ENCODE assay signal across 14 cellular contexts in the genomic region with DNA sequence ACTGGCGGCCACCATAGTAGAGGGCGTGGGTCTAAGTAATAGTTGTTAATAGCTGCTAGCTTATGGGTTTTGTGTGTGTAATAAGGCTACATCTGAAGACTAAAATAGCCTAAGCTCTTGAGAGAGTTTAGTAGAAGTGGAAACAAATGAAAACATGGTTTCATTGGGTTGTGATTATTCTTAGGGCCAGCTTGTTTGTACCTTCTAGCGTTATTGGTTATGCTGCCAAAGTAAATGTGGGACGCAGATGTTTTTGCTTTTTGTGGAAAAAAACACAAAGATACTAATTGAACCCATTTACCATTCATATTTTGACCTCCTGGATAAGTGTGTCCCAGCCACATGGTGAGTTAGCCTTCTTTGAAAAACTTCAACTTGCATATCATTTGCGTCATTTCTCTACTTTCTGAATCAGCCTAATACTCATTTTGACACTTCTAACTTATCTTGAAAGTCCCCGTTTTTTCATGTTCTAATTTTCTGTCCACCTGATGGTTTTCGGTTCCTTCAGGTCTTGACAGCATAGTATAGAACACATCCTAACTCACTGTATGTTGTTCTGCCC.
A peak's percentile ranks its signal among the peaks of the same experiment; 100 is the strongest.
DNase-seq lines count a peak whose midpoint lies in the region; ATAC-seq and TF ChIP-seq lines count a peak whose summit lies in the region.
"Had no signal": no experiment of that assay in that cellular context is flagged by ENCODE, and none has a peak within 500 bp of the region (broad histone marks: within the 10 kb centered on the region; RNA-seq: fewer than 3 reads in every experiment).

No MANE protein-coding gene starts in this region.

- H3K4me1 Mint-ChIP-seq in type B pancreatic cell (ENCODE audit: unreplicated experiment): no peaks in the 10 kb centered on the region

- DNase-seq in fibroblast of villous mesenchyme (ENCODE audit: low read depth) (peak; percentile 21), NCI-H526 treated with DMSO at 0.1 percent for 48 hours (lab: John Stamatoyannopoulos, UW) (no peak), activated gamma-delta T cell (lab: John Stamatoyannopoulos, UW) (no peak), type B pancreatic cell (ENCODE audit: extremely low spot score, unreplicated experiment) (no peak)
- DNase-seq: NCI-H1694 treated with DMSO at 0.1 percent for 48 hours, PC-3, psoas muscle, T1000, thyroid gland had no signal

- no peaks in the 10 kb centered on the region for H3K27me3 Mint-ChIP-seq in type B pancreatic cell
- H3K27me3 Mint-ChIP-seq: brain had no signal

- no peak overlapping the region for H3K4me3 ChIP-seq in fibroblast of villous mesenchyme (ENCODE audit: low read depth, low read length)
- H3K4me3 ChIP-seq: psoas muscle, thyroid gland had no signal

- peak; percentile 90 for ATAC-seq in GM18909 (IDR thresholded peaks at IDR 0.05; ENCODE audit: poor library complexity, unreplicated experiment)
- ATAC-seq in GM21717 (IDR thresholded peaks at IDR 0.05; ENCODE audit: unreplicated experiment): peak; percentile 94
- peak; percentile 84 for ATAC-seq in HG03103 (IDR thresholded peaks at IDR 0.05; ENCODE audit: low read depth, unreplicated experiment)
- no peak for ATAC-seq in activated CD4-positive, CD25-positive, alpha-beta regulatory T cell treated with anti-CD3 and anti-CD28 coated beads, Interleukin-2, amount 50 U/mL, for 24 hours
- ATAC-seq: PC-3, psoas muscle had no signal

- H3K36me3 Mint-ChIP-seq in type B pancreatic cell: no peaks in the 10 kb centered on the region
- H3K36me3 Mint-ChIP-seq: brain had no signal

- no peak overlapping the region for H3K27ac Mint-ChIP-seq in type B pancreatic cell
- H3K27ac Mint-ChIP-seq: brain had no signal

- TF ChIP-seq CTCF in fibroblast of villous mesenchyme (IDR thresholded peaks at IDR 0.05; ENCODE audit: insufficient read depth, low read depth, low read length) (no peak), type B pancreatic cell (conservative IDR thresholded peaks at IDR 0.05) (no peak)

- no peaks in the 10 kb centered on the region for H3K9me3 Mint-ChIP-seq in type B pancreatic cell
- H3K9me3 Mint-ChIP-seq: brain had no signal

- no peak overlapping the region for H3K4me3 Mint-ChIP-seq in type B pancreatic cell
- H3K4me3 Mint-ChIP-seq: brain had no signal

Comparison
In these comparisons a context has a peak if more than half of its experiments do, and no peak if none do; other contexts are left out.
1. ATAC-seq: peak in GM18909 (single experiment), GM21717 (single experiment) and HG03103 (single experiment); none in activated CD4-positive, CD25-positive, alpha-beta regulatory T cell treated with anti-CD3 and anti-CD28 coated beads, Interleukin-2, amount 50 U/mL, for 24 hours (0 of 2).